1 cellular context compared by ENCODE assay signal in the genomic region with DNA sequence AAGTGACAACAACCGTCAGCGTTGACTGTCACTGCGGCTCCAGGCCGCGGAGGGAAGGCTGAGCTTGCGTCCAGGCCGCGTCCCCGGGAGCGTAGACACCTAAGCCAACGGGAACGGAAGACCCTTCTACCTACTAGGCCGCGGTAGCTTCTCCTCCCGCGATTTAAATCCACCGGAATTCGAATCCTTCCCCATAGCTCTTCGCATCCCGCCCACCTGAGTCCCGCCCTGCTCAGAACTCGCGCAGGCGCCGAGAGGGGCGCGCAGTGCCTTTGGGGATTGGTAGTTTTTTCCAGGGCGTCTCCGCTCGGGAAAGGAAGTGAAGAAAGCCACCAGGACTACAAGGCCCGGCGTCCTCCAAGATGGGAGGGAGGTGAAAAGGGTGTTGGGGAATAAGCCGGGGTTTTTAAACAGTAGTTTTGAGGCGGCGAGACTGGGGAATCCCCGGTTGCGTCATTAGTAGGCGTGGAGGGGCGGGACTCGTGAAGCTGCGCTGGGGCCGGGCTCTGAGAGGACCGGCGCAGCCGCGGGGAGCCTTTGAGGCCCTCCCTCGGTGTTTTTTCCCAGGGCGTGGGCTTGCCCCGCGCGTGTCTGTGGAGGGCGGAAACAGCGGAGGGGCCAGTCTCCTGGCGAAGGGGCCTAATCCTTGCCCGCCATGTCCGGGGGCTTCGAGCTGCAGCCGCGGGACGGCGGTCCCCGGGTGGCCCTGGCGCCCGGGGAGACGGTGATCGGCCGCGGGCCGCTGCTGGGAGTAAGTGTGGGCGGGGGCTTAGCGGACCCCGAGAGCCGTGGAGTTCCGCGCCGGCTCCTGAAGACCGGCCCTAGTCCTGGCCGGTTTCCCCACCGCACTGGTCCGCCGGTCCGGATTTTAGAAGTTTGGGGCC.
TF ChIP-seq lines count a peak whose summit lies in the region.

A gene with protein sequence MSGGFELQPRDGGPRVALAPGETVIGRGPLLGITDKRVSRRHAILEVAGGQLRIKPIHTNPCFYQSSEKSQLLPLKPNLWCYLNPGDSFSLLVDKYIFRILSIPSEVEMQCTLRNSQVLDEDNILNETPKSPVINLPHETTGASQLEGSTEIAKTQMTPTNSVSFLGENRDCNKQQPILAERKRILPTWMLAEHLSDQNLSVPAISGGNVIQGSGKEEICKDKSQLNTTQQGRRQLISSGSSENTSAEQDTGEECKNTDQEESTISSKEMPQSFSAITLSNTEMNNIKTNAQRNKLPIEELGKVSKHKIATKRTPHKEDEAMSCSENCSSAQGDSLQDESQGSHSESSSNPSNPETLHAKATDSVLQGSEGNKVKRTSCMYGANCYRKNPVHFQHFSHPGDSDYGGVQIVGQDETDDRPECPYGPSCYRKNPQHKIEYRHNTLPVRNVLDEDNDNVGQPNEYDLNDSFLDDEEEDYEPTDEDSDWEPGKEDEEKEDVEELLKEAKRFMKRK (plus strand): TSS at position 509 of the 884 bp plus-strand sequence. CDS start 147 bp downstream, at position 656.
A gene with protein sequence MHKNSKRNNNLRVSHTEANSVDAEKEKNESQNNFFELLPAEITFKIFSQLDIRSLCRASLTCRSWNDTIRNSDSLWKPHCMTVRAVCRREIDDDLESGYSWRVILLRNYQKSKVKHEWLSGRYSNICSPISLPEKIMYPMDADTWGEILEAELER (minus strand): TSS at position 218 of the 884 bp plus-strand sequence. CDS start 2,149 bp downstream, outside the sequence.

TF ChIP-seq in K562, 482 proteins besides CTCF, POLR2A, EP300 and RAD21 (continued from another document and continues in another):
- TF ChIP-seq U2AF2 (optimal IDR thresholded peaks at IDR 0.05; ENCODE audit: low read depth, low read length) (no peak), ZNF3 (CRISPR knock-in tag; IDR thresholded peaks at IDR 0.05) (no peak), ZNF282 (CRISPR knock-in tag; IDR thresholded peaks at IDR 0.05) (no peak), NFATC3 (IDR thresholded peaks at IDR 0.05) (no peak), LCOR (CRISPR knock-in tag; IDR thresholded peaks at IDR 0.05) (peak; percentile 71; the same call in 1 of the 2 replicates), ETV5 (CRISPR knock-in tag; IDR thresholded peaks at IDR 0.05; ENCODE audit: low read depth) (peak; percentile 29), DDX20 (tag; IDR thresholded peaks at IDR 0.05; ENCODE audit: low read depth) (no peak), POLR3G (IDR thresholded peaks at IDR 0.05; ENCODE audit: extremely low read depth, insufficient read length, insufficient replicate concordance) (no peak), PCBP2 (IDR thresholded peaks at IDR 0.05; ENCODE audit: low read depth, low read length, poor library complexity, severe bottlenecking) (no peak), CC2D1A (IDR thresholded peaks at IDR 0.05) (no peak), MAFG (tag; conservative IDR thresholded peaks at IDR 0.05) (no peak), ZNF551 (CRISPR knock-in tag; IDR thresholded peaks at IDR 0.05) (no peak), LARP7 (IDR thresholded peaks at IDR 0.05) (no peak), KLF1 (tag; IDR thresholded peaks at IDR 0.05) (no peak), ZNF239 (CRISPR knock-in tag; IDR thresholded peaks at IDR 0.05) (no peak), TCF15 (CRISPR knock-in tag; IDR thresholded peaks at IDR 0.05) (no peak), ETS2 (tag; IDR thresholded peaks at IDR 0.05; ENCODE audit: borderline replicate concordance, poor library complexity, severe bottlenecking) (no peak), STAG1 (CRISPR knock-in tag; IDR thresholded peaks at IDR 0.05; ENCODE audit: borderline replicate concordance) (no peak), IRF9 (tag; IDR thresholded peaks at IDR 0.05) (peak; percentile 71), ZC3H4 (CRISPR knock-in tag; IDR thresholded peaks at IDR 0.05; ENCODE audit: borderline replicate concordance) (no peak), HCFC1 (IDR thresholded peaks at IDR 0.05; ENCODE audit: low read depth, low read length) (peak; percentile 97), IFI16 (CRISPR knock-in tag; IDR thresholded peaks at IDR 0.05) (no peak), ZNF707 (CRISPR knock-in tag; conservative IDR thresholded peaks at IDR 0.05) (no peak), MECOM (CRISPR knock-in tag; IDR thresholded peaks at IDR 0.05) (no peak), RB1 (IDR thresholded peaks at IDR 0.05; ENCODE audit: low read depth) (peak; percentile 78), KLF16 (IDR thresholded peaks at IDR 0.05) (no peak), CBX5 (IDR thresholded peaks at IDR 0.05; ENCODE audit: borderline replicate concordance, low read depth) (no peak), ELF4 (CRISPR knock-in tag; IDR thresholded peaks at IDR 0.05) (no peak), EZH2 (IDR thresholded peaks at IDR 0.05; ENCODE audit: borderline replicate concordance, low read depth, low read length) (no peak), KLF10 (CRISPR knock-in tag; IDR thresholded peaks at IDR 0.05) (no peak), HBP1 (CRISPR knock-in tag; IDR thresholded peaks at IDR 0.05) (no peak), ZNF431 (CRISPR knock-in tag; IDR thresholded peaks at IDR 0.05) (no peak), ATF1 (CRISPR knock-in tag; IDR thresholded peaks at IDR 0.05) (no peak), ATF1 (tag; IDR thresholded peaks at IDR 0.05) (peak; percentile 90), BDP1 (IDR thresholded peaks at IDR 0.05; ENCODE audit: insufficient read depth, insufficient read length) (no peak), ATF6 (CRISPR knock-in tag; IDR thresholded peaks at IDR 0.05) (no peak), NFRKB (IDR thresholded peaks at IDR 0.05; ENCODE audit: low read depth) (no peak), MBD2 (IDR thresholded peaks at IDR 0.05; ENCODE audit: borderline replicate concordance, low read depth) (peak; percentile 74), BCL6 (CRISPR knock-in tag; IDR thresholded peaks at IDR 0.05) (no peak), HMG20A (CRISPR knock-in tag; conservative IDR thresholded peaks at IDR 0.05) (no peak), TCF7L2 (IDR thresholded peaks at IDR 0.05; ENCODE audit: low read depth, low read length) (peak; percentile 19; the same call in 1 of the 2 replicates)
- TF ChIP-seq, protein P1, sequence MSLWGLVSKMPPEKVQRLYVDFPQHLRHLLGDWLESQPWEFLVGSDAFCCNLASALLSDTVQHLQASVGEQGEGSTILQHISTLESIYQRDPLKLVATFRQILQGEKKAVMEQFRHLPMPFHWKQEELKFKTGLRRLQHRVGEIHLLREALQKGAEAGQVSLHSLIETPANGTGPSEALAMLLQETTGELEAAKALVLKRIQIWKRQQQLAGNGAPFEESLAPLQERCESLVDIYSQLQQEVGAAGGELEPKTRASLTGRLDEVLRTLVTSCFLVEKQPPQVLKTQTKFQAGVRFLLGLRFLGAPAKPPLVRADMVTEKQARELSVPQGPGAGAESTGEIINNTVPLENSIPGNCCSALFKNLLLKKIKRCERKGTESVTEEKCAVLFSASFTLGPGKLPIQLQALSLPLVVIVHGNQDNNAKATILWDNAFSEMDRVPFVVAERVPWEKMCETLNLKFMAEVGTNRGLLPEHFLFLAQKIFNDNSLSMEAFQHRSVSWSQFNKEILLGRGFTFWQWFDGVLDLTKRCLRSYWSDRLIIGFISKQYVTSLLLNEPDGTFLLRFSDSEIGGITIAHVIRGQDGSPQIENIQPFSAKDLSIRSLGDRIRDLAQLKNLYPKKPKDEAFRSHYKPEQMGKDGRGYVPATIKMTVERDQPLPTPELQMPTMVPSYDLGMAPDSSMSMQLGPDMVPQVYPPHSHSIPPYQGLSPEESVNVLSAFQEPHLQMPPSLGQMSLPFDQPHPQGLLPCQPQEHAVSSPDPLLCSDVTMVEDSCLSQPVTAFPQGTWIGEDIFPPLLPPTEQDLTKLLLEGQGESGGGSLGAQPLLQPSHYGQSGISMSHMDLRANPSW (CRISPR knock-in tag; IDR thresholded peaks at IDR 0.05): no peak
- TF ChIP-seq, protein P2, sequence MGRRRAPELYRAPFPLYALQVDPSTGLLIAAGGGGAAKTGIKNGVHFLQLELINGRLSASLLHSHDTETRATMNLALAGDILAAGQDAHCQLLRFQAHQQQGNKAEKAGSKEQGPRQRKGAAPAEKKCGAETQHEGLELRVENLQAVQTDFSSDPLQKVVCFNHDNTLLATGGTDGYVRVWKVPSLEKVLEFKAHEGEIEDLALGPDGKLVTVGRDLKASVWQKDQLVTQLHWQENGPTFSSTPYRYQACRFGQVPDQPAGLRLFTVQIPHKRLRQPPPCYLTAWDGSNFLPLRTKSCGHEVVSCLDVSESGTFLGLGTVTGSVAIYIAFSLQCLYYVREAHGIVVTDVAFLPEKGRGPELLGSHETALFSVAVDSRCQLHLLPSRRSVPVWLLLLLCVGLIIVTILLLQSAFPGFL (CRISPR knock-in tag; IDR thresholded peaks at IDR 0.05): no peak
- TF ChIP-seq, protein P3, sequence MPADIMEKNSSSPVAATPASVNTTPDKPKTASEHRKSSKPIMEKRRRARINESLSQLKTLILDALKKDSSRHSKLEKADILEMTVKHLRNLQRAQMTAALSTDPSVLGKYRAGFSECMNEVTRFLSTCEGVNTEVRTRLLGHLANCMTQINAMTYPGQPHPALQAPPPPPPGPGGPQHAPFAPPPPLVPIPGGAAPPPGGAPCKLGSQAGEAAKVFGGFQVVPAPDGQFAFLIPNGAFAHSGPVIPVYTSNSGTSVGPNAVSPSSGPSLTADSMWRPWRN (IDR thresholded peaks at IDR 0.05; ENCODE audit: low read depth): no peak
- TF ChIP-seq, protein P4, sequence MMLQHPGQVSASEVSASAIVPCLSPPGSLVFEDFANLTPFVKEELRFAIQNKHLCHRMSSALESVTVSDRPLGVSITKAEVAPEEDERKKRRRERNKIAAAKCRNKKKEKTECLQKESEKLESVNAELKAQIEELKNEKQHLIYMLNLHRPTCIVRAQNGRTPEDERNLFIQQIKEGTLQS (IDR thresholded peaks at IDR 0.05): peak; percentile 98
- TF ChIP-seq, protein P4 (CRISPR knock-in tag; conservative IDR thresholded peaks at IDR 0.05): peak; percentile 83; the same call in 1 of the 2 replicates
- TF ChIP-seq, protein P5, sequence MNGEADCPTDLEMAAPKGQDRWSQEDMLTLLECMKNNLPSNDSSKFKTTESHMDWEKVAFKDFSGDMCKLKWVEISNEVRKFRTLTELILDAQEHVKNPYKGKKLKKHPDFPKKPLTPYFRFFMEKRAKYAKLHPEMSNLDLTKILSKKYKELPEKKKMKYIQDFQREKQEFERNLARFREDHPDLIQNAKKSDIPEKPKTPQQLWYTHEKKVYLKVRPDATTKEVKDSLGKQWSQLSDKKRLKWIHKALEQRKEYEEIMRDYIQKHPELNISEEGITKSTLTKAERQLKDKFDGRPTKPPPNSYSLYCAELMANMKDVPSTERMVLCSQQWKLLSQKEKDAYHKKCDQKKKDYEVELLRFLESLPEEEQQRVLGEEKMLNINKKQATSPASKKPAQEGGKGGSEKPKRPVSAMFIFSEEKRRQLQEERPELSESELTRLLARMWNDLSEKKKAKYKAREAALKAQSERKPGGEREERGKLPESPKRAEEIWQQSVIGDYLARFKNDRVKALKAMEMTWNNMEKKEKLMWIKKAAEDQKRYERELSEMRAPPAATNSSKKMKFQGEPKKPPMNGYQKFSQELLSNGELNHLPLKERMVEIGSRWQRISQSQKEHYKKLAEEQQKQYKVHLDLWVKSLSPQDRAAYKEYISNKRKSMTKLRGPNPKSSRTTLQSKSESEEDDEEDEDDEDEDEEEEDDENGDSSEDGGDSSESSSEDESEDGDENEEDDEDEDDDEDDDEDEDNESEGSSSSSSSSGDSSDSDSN (IDR thresholded peaks at IDR 0.05; ENCODE audit: borderline replicate concordance in 1 of 2, low read depth in 2 of 2, low read length in 2 of 2): peak; percentile 77 to 81; a peak in 1 of 4 replicates
